In genomic region chr5:141915881-141916336, GRCh38 we compare ENCODE assay signal across 16 cellular contexts. TPM values are rescaled to one million over a fixed set of nuclear protein-coding genes. Genes with fewer than 3 reads are reported as not detected.
DNase-seq lines count a peak whose midpoint lies in the region; ATAC-seq lines count a peak whose summit lies in the region.
"Had no signal": no experiment of that assay in that cellular context is flagged by ENCODE, and none has a peak within 500 bp of the region (broad histone marks: within the 10 kb centered on the region; RNA-seq: fewer than 3 reads in every experiment).

No MANE protein-coding gene starts in this region.

- H3K56ac ChIP-seq in mesendoderm (ENCODE audit: low read length), result no peak overlapping the region

- no peak overlapping the region for H4K8ac ChIP-seq in mesendoderm (ENCODE audit: low read depth, low read length)

- no peaks in the 10 kb centered on the region for H3K36me3 ChIP-seq in mesendoderm (ENCODE audit: control insufficient read depth, insufficient read depth, low read length)
- H3K36me3 ChIP-seq: MG63 had no signal

- H3K9ac ChIP-seq in mesendoderm (ENCODE audit: low read length), result no peak overlapping the region

- no peaks in the 10 kb centered on the region for H3K4me1 ChIP-seq in mesendoderm (ENCODE audit: control insufficient read depth, low read depth, low read length)

- H3K18ac ChIP-seq in mesendoderm (ENCODE audit: low read length), result no peak overlapping the region

- no peaks in the 10 kb centered on the region for H3K79me2 ChIP-seq in mesendoderm (ENCODE audit: control insufficient read depth, insufficient read depth, low read length)

- H2BK120ac ChIP-seq in mesendoderm (ENCODE audit: low read depth, low read length), result no peak overlapping the region

- peak; percentile 34 for DNase-seq in DMS 273 (lab: John Stamatoyannopoulos, UW; ENCODE audit: unreplicated experiment)
- no peak for DNase-seq in DMS 273 treated with DMSO at 0.1 percent for 48 hours (lab: John Stamatoyannopoulos, UW)
- peak; percentile 30 for DNase-seq in HuH-7.5 (ENCODE audit: low spot score)
- peak; percentile 63 for DNase-seq in ecto neural progenitor cell (ENCODE audit: low spot score)
- peak; percentile 86 for DNase-seq in mesendoderm
- no peak for DNase-seq in NCI-H345 (lab: John Stamatoyannopoulos, UW)
- DNase-seq in GM19238 (ENCODE audit: insufficient read length, low spot score), result no peak
- DNase-seq: 8988T, anterior cingulate cortex, cortex of kidney, GF-D8, HFFc6, MG63, substantia nigra had no signal

- H2BK5ac ChIP-seq in mesendoderm (ENCODE audit: low read length), result no peak overlapping the region

- WGBS in mesendoderm (ENCODE audit: extremely low coverage, insufficient coverage, low lambda C conversion rate), result no CpG with 5 or more reads among the region's 6 CpGs

- H3K79me1 ChIP-seq in mesendoderm (ENCODE audit: low read length), result no peaks in the 10 kb centered on the region

- H3K27ac ChIP-seq in mesendoderm (ENCODE audit: low read depth, low read length), result no peak overlapping the region

- no peak overlapping the region for H3K4me3 ChIP-seq in mesendoderm (ENCODE audit: low read length)
- H3K4me3 ChIP-seq: MG63 had no signal

- H2AK5ac ChIP-seq in mesendoderm (ENCODE audit: low read length), result no peak overlapping the region

- no peak overlapping the region for H3K4me2 ChIP-seq in mesendoderm (ENCODE audit: low read length)

- H3K23ac ChIP-seq in mesendoderm (ENCODE audit: low read length), result no peak overlapping the region

- H3K27me3 ChIP-seq in mesendoderm (ENCODE audit: insufficient read depth, low read length, poor library complexity), result no peaks in the 10 kb centered on the region
- H3K27me3 ChIP-seq: MG63 had no signal

- no peak for ATAC-seq in GM19467 (IDR thresholded peaks at IDR 0.05; ENCODE audit: unreplicated experiment)
- ATAC-seq: CD8-positive, alpha-beta T cell had no signal

- H2BK15ac ChIP-seq in mesendoderm (replicated peaks; ENCODE audit: low read depth), result no peak overlapping the region

- H4K5ac ChIP-seq in mesendoderm (ENCODE audit: low read length), result no peak overlapping the region

- no peak overlapping the region for H3K4ac ChIP-seq in mesendoderm (ENCODE audit: low read depth, low read length)

RNA-seq across cellular contexts. Expression of gene DELE1, which starts 7.8 kb away (rescaled TPM):
- polyA plus RNA-seq in mesendoderm (2013, experiment 1 of 2), result 29.3 TPM
- polyA plus RNA-seq in mesendoderm (2013, experiment 2 of 2), result 30.5 TPM

RNA-seq across cellular contexts. Expression of gene PCDH1, which starts 37.7 kb away (rescaled TPM):
- 11.8 TPM for polyA plus RNA-seq in mesendoderm (2013, experiment 1 of 2)
- 12.2 TPM for polyA plus RNA-seq in mesendoderm (2013, experiment 2 of 2)

RNA-seq across cellular contexts. Expression of gene PCDH12, which starts 42.1 kb away (rescaled TPM):
- 0.06 TPM for polyA plus RNA-seq in mesendoderm (2013, experiment 1 of 2)
- polyA plus RNA-seq in mesendoderm (2013, experiment 2 of 2), result 0.07 TPM

RNA-seq across cellular contexts. Expression of gene RNF14, which starts 53.0 kb away (rescaled TPM):
- polyA plus RNA-seq in mesendoderm (2013, experiment 1 of 2), result 17.6 TPM
- polyA plus RNA-seq in mesendoderm (2013, experiment 2 of 2), result 18.8 TPM

Comparison
In these comparisons a context has a peak if more than half of its experiments do, and no peak if none do; other contexts are left out.
1. DNase-seq: peak in DMS 273 (single experiment), HuH-7.5 (single experiment), ecto neural progenitor cell (single experiment) and mesendoderm (single experiment); none in DMS 273 treated with DMSO at 0.1 percent for 48 hours (single experiment), NCI-H345 (single experiment) and GM19238 (single experiment).